23 cellular contexts compared by ENCODE assay signal in the genomic region with DNA sequence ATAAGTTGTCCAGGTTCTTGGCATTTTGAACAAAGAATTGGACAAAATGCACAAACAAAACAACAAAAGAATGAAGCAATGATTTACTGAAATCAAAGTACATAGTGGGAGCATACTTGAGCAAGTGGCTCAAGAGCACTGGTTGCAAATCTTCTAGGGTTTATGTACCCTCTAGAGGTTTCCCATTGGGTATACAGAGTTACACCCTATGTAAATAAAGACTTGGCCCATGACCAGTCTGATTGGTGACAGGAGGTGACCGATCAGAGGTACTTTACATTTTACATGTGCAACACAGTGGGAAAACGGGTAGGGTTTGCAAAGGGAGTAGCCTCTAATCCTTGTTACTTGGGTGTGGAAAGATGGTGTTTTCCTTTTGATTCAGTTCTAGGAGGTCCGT. TPM values are rescaled to one million over a fixed set of nuclear protein-coding genes. Genes with fewer than 3 reads are reported as not detected.
DNase-seq lines count a peak whose midpoint lies in the region; ATAC-seq and TF ChIP-seq lines count a peak whose summit lies in the region.
"Had no signal": no experiment of that assay in that cellular context is flagged by ENCODE, and none has a peak within 500 bp of the region (broad histone marks: within the 10 kb centered on the region; RNA-seq: fewer than 3 reads in every experiment).

No MANE protein-coding gene starts in this region.

- H3K9me3 ChIP-seq in left lung (no peaks in the 10 kb centered on the region), mucosa of stomach (ENCODE audit: control insufficient read depth, low read length) (no peaks in the 10 kb centered on the region), upper lobe of right lung (no peaks in the 10 kb centered on the region)
- H3K9me3 ChIP-seq: BE2C, HAP-1 had no signal

- peak; percentile 24 for ATAC-seq in esophagus mucosa
- ATAC-seq in left lung, result peak; percentile 78
- peak; percentile 78 for ATAC-seq in upper lobe of right lung
- ATAC-seq in GM18867 (IDR thresholded peaks at IDR 0.05; ENCODE audit: unreplicated experiment), result no peak
- ATAC-seq: A549, GM12878 had no signal

- DNase-seq in left lung (no peak), upper lobe of right lung (no peak), ureter (ENCODE audit: low spot score) (no peak), substantia nigra (lab: John Stamatoyannopoulos, UW) (no peak)
- DNase-seq: 8988T; ACHN; AML-193; BE2C; CD4-positive, alpha-beta T cell; CD8-positive, alpha-beta memory T cell; DMS 273 treated with DMSO at 0.1 percent for 48 hours; DMS79; EL; GDM1; GOT3; HFFc6 had no signal

- no peak for TF ChIP-seq CTCF in left lung (IDR thresholded peaks at IDR 0.05)
- TF ChIP-seq CTCF in upper lobe of right lung (IDR thresholded peaks at IDR 0.05), result no peak

- intact Hi-C loops in left lung (cut with DNase I) (no loop called here), upper lobe of right lung (cut with DNase I) (no loop called here)

- H3K27me3 ChIP-seq in left lung (peaks cover 0 to 5% of the 10 kb centered on the region in 2 donors), mucosa of stomach (ENCODE audit: control insufficient read depth, insufficient read depth, low read length) (no peaks in the 10 kb centered on the region), upper lobe of right lung (no peaks in the 10 kb centered on the region)
- H3K27me3 ChIP-seq: BE2C; BLaER1 treated with 17β-estradiol and CSF1 and Interleukin-3, amounts not matched to agents 10 nM and 100 nM had no signal

- H3K4me1 ChIP-seq in left lung (no peaks in the 10 kb centered on the region), mucosa of stomach (ENCODE audit: control insufficient read depth, insufficient read depth, low read length) (peaks cover 50% of the 10 kb centered on the region), upper lobe of right lung (no peaks in the 10 kb centered on the region)
- H3K4me1 ChIP-seq: A549; BE2C; BLaER1 treated with 17β-estradiol and CSF1 and Interleukin-3, amounts not matched to agents 10 nM and 100 nM; HAP-1 had no signal

- no peak overlapping the region for H3K27ac ChIP-seq in left lung
- no peak overlapping the region for H3K27ac ChIP-seq in upper lobe of right lung
- H3K27ac ChIP-seq in substantia nigra (ENCODE audit: low read depth, low read length, poor library complexity, severe bottlenecking), result no peak overlapping the region
- H3K27ac ChIP-seq: A549; BLaER1 treated with 17β-estradiol and CSF1 and Interleukin-3, amounts not matched to agents 10 nM and 100 nM had no signal

- peak overlapping the region; percentile 22 for H3K9ac ChIP-seq in mucosa of stomach (ENCODE audit: low read length)
- H3K9ac ChIP-seq: BLaER1 treated with 17β-estradiol and CSF1 and Interleukin-3, amounts not matched to agents 10 nM and 100 nM had no signal

- H3K36me3 ChIP-seq in left lung, result no peaks in the 10 kb centered on the region
- H3K36me3 ChIP-seq in mucosa of stomach (ENCODE audit: control insufficient read depth, insufficient read depth, low read length), result no peaks in the 10 kb centered on the region
- no peaks in the 10 kb centered on the region for H3K36me3 ChIP-seq in upper lobe of right lung
- H3K36me3 ChIP-seq: BE2C; BLaER1 treated with 17β-estradiol and CSF1 and Interleukin-3, amounts not matched to agents 10 nM and 100 nM; HAP-1 had no signal

- H3K4me3 ChIP-seq in left lung (no peak overlapping the region), mucosa of stomach (ENCODE audit: low read length) (no peak overlapping the region), upper lobe of right lung (no peak overlapping the region)
- H3K4me3 ChIP-seq: A549; BLaER1 treated with 17β-estradiol and CSF1 and Interleukin-3, amounts not matched to agents 10 nM and 100 nM; GM12878; HAP-1 had no signal

RNA-seq across cellular contexts. Expression of a gene that starts 10.7 kb away (rescaled TPM):
- not detected for total RNA-seq in esophagus mucosa
- total RNA-seq in left lung, result 1 to 10 TPM in 1 of 2 donors, not detected in 1; 1.1 TPM
- 3.5 TPM for total RNA-seq in upper lobe of right lung
- total RNA-seq in ureter, result not detected
- total RNA-seq: CD4-positive, alpha-beta T cell; CD8-positive, alpha-beta memory T cell; GM12878; HFFc6 had no signal

RNA-seq across cellular contexts. Expression of a gene that starts 59.9 kb away (rescaled TPM):
- total RNA-seq in esophagus mucosa (1.00 TPM), left lung (1 to 10 TPM; 1.4 to 3.2 TPM), upper lobe of right lung (3.2 TPM), ureter (35.1 TPM)
- total RNA-seq: HFFc6 had no signal
